In genomic region chr17:4499431-4500187, GRCh38 we compare ENCODE assay signal across 9 cellular contexts. TPM values are rescaled to one million over a fixed set of nuclear protein-coding genes. Genes with fewer than 3 reads are reported as not detected.
DNase-seq lines count a peak whose midpoint lies in the region; ATAC-seq, FAIRE-seq and TF ChIP-seq lines count a peak whose summit lies in the region.
"Had no signal": no experiment of that assay in that cellular context is flagged by ENCODE, and none has a peak within 500 bp of the region (broad histone marks: within the 10 kb centered on the region; RNA-seq: fewer than 3 reads in every experiment).

No MANE protein-coding gene starts in this region.

- intact Hi-C loops in activated CD4-positive, alpha-beta memory T cell treated with anti-CD3 and anti-CD28 coated beads for 36 hours (cut with micrococcal nuclease): loop anchor here (10.0 kb wide), 1 partner anchor 65 kb away; the partner anchor contains the start of gene SPNS3
- intact Hi-C loops in pancreas (cut with DNase I): loop anchor here in 1 of 3 donors (10.0 kb wide), 1 partner anchor 65 kb away; the partner anchor contains the start of gene SPNS3

- CTCF ChIA-PET in activated CD4-positive, alpha-beta memory T cell treated with anti-CD3 and anti-CD28 coated beads for 36 hours (lab: Charles Lee): interaction anchor here (0.6 to 2.1 kb wide), 6 partner anchors 56 to 127 kb away, joined by 3 to 7 read pairs (median 3); partner anchors contain the start of gene MYBBP1A

- H3K4me3 ChIP-seq in pancreas: peak overlapping the region; percentile 14 to 52 (median 36)

- POLR2A ChIA-PET in activated CD4-positive, alpha-beta memory T cell treated with anti-CD3 and anti-CD28 coated beads for 36 hours (lab: Charles Lee): interaction anchor here (1.2 to 1.3 kb wide), 2 partner anchors 14 to 51 kb away, joined by 3 read pairs; no protein-coding TSS in a partner anchor

- H3K9me3 Mint-ChIP-seq in activated CD4-positive, alpha-beta memory T cell treated with anti-CD3 and anti-CD28 coated beads for 36 hours: no peaks in the 10 kb centered on the region
- H3K9me3 Mint-ChIP-seq in glutamatergic neuron (ENCODE audit: unreplicated experiment): peaks cover 13% of the 10 kb centered on the region

- H3K27me3 ChIP-seq in pancreas: no peaks in the 10 kb centered on the region

- no peak for TF ChIP-seq CTCF in glutamatergic neuron (IDR thresholded peaks at IDR 0.05; ENCODE audit: partially characterized antibody, unreplicated experiment)
- TF ChIP-seq CTCF in pancreas (IDR thresholded peaks at IDR 0.05): no peak

- H3K27ac Mint-ChIP-seq in activated CD4-positive, alpha-beta memory T cell treated with anti-CD3 and anti-CD28 coated beads for 36 hours: no peak overlapping the region
- H3K27ac Mint-ChIP-seq in glutamatergic neuron (ENCODE audit: unreplicated experiment): peak overlapping the region; percentile 89

- H3K4me3 Mint-ChIP-seq in activated CD4-positive, alpha-beta memory T cell treated with anti-CD3 and anti-CD28 coated beads for 36 hours: peak overlapping the region; percentile 65
- peak overlapping the region; percentile 87 for H3K4me3 Mint-ChIP-seq in glutamatergic neuron (ENCODE audit: unreplicated experiment)

- H3K4me1 ChIP-seq in pancreas: peaks cover 0 to 27% (median 7%) of the 10 kb centered on the region in 3 donors

- 1 to 2% methylated on average over 52 to 53 of the region's 53 CpGs for WGBS in pancreas, 2 donors

- H3K4me1 Mint-ChIP-seq in activated CD4-positive, alpha-beta memory T cell treated with anti-CD3 and anti-CD28 coated beads for 36 hours (ENCODE audit: low read depth): peaks cover 19% of the 10 kb centered on the region
- peaks cover 23% of the 10 kb centered on the region for H3K4me1 Mint-ChIP-seq in glutamatergic neuron (ENCODE audit: low read depth, unreplicated experiment)

- no peaks in the 10 kb centered on the region for H3K9me3 ChIP-seq in pancreas

- no peaks in the 10 kb centered on the region for H3K36me3 Mint-ChIP-seq in activated CD4-positive, alpha-beta memory T cell treated with anti-CD3 and anti-CD28 coated beads for 36 hours
- H3K36me3 Mint-ChIP-seq in glutamatergic neuron (ENCODE audit: unreplicated experiment): no peaks in the 10 kb centered on the region

- H3K27me3 Mint-ChIP-seq in activated CD4-positive, alpha-beta memory T cell treated with anti-CD3 and anti-CD28 coated beads for 36 hours: peaks cover 34% of the 10 kb centered on the region
- H3K27me3 Mint-ChIP-seq in glutamatergic neuron (ENCODE audit: unreplicated experiment): peaks cover 12% of the 10 kb centered on the region

- no peaks in the 10 kb centered on the region for H3K36me3 ChIP-seq in pancreas

- DNase-seq in SIG-M5 treated with dmso at 0.1 percent for 504 hours (lab: John Stamatoyannopoulos, UW; ENCODE audit: unreplicated experiment) (peak; percentile 33), SIG-M5 (lab: John Stamatoyannopoulos, UW) (no peak), glutamatergic neuron (peak; percentile 71), pancreas (peak in 2 of 6 donors; percentile 43 to 78), NCI-H128 (lab: John Stamatoyannopoulos, UW; ENCODE audit: unreplicated experiment) (no peak)
- DNase-seq in activated CD4-positive, alpha-beta memory T cell treated with anti-CD3 and anti-CD28 coated beads for 36 hours: no peak

- peak; percentile 13 to 36 (median 30) for ATAC-seq in pancreas
- ATAC-seq in GM21526 (IDR thresholded peaks at IDR 0.05; ENCODE audit: low FRiP score, unreplicated experiment): no peak
- no peak for ATAC-seq in GM21576 (IDR thresholded peaks at IDR 0.05; ENCODE audit: unreplicated experiment)

- H3K27ac ChIP-seq in pancreas: peak overlapping the region in 3 of 4 donors; percentile 17 to 68 (median 44)

- no peak for FAIRE-seq in pancreas (lab: Jason Lieb, UNC)

RNA-seq across cellular contexts. Expression of gene SPNS2, which starts 0.9 kb away (rescaled TPM):
- total RNA-seq in activated CD4-positive, alpha-beta memory T cell treated with anti-CD3 and anti-CD28 coated beads for 36 hours: under 1 TPM; 0.15 to 0.24 TPM
- total RNA-seq in glutamatergic neuron (ENCODE audit: unreplicated experiment) (73.0 TPM), pancreas (10 to 100 TPM in 5 of 6 donors, 1 to 10 TPM in 1; 7.6 to 27.5 (median 17.2) TPM)
- 10 to 100 TPM; 43.7 to 51.7 TPM for polyA plus RNA-seq in pancreas
- total RNA-seq: Daoy had no signal

RNA-seq across cellular contexts. Expression of gene MYBBP1A, which starts 55.6 kb away (rescaled TPM):
- 10 to 100 TPM; 66.6 to 70.8 TPM for total RNA-seq in activated CD4-positive, alpha-beta memory T cell treated with anti-CD3 and anti-CD28 coated beads for 36 hours
- 44.8 TPM for total RNA-seq in glutamatergic neuron (ENCODE audit: unreplicated experiment)
- 10 to 100 TPM; 21.8 to 41.8 (median 30.6) TPM for total RNA-seq in pancreas
- polyA plus RNA-seq in pancreas: 10 to 100 TPM; 73.1 to 93.1 TPM

Comparison
In these comparisons a context has a peak if more than half of its experiments do, and no peak if none do; other contexts are left out.
1. DNase-seq: peak in SIG-M5 treated with dmso at 0.1 percent for 504 hours (single experiment) and glutamatergic neuron (single experiment); none in SIG-M5 (single experiment), activated CD4-positive, alpha-beta memory T cell treated with anti-CD3 and anti-CD28 coated beads for 36 hours (single experiment) and NCI-H128 (single experiment).
2. ATAC-seq: peak in pancreas (4 of 4); none in GM21526 (single experiment) and GM21576 (single experiment).
3. RNA of gene SPNS2, which starts 0.9 kb away (total RNA-seq): 73.0 TPM in glutamatergic neuron (single experiment) and 7.6 to 27.5 TPM in pancreas; 0.15 to 0.24 TPM in activated CD4-positive, alpha-beta memory T cell treated with anti-CD3 and anti-CD28 coated beads for 36 hours; every median in the first group is over 4 times any median in the second.